ENCODE assay signal across 2 cellular contexts in genomic region chr4:183870997-183871396, GRCh38.
TF ChIP-seq lines count a peak whose summit lies in the region.

No MANE protein-coding gene starts in this region.

TF ChIP-seq in HEK293, 187 proteins besides CTCF, POLR2A, EP300 and RAD21:
- TF ChIP-seq PRDM10 (tag by site-specific recombination; IDR thresholded peaks at IDR 0.05), result peak; percentile 62
- no peak for TF ChIP-seq ZNF555 (tag by site-specific recombination; conservative IDR thresholded peaks at IDR 0.05)

TF ChIP-seq in H1, 55 proteins besides CTCF, POLR2A, EP300 and RAD21:
- 0 out of 2 replicates have a peak, but pooled peaks have one; percentile 10 for TF ChIP-seq TCF12 (IDR thresholded peaks at IDR 0.05; ENCODE audit: low read depth, low read length)
- TF ChIP-seq SP2 (IDR thresholded peaks at IDR 0.05; ENCODE audit: low read length), result no peak
- TF ChIP-seq KDM5A (IDR thresholded peaks at IDR 0.05; ENCODE audit: low read length), result no peak
- no peak for TF ChIP-seq JUND (IDR thresholded peaks at IDR 0.05; ENCODE audit: low read length)
- no peak for TF ChIP-seq MAX (IDR thresholded peaks at IDR 0.05)
- TF ChIP-seq KDM4A (IDR thresholded peaks at IDR 0.05; ENCODE audit: low read depth, low read length, severe bottlenecking), result no peak
- TF ChIP-seq CEBPB (IDR thresholded peaks at IDR 0.05; ENCODE audit: low read depth, low read length), result no peak
- no peak for TF ChIP-seq SUZ12 (IDR thresholded peaks at IDR 0.05; ENCODE audit: low read length)
- no peak for TF ChIP-seq FOSL1 (IDR thresholded peaks at IDR 0.05; ENCODE audit: insufficient read depth, low read depth, low read length)
